ENCODE assay signal across 10 cellular contexts in genomic region chr3:140216249-140216648, GRCh38.
A peak's percentile ranks its signal among the peaks of the same experiment; 100 is the strongest.
DNase-seq lines count a peak whose midpoint lies in the region; ATAC-seq, FAIRE-seq and TF ChIP-seq lines count a peak whose summit lies in the region.
"Had no signal": no experiment of that assay in that cellular context is flagged by ENCODE, and none has a peak within 500 bp of the region (broad histone marks: within the 10 kb centered on the region; RNA-seq: fewer than 3 reads in every experiment).

No MANE protein-coding gene starts in this region.

- H3K4me1 Mint-ChIP-seq in astrocyte (ENCODE audit: low read depth, unreplicated experiment) (no peaks in the 10 kb centered on the region), progenitor cell of endocrine pancreas (ENCODE audit: low read depth) (no peaks in the 10 kb centered on the region)

- FAIRE-seq in astrocyte (lab: Jason Lieb, UNC), result no peak

- no peak overlapping the region for H3K4me3 Mint-ChIP-seq in astrocyte (ENCODE audit: unreplicated experiment)
- no peak overlapping the region for H3K4me3 Mint-ChIP-seq in progenitor cell of endocrine pancreas (ENCODE audit: low read depth)
- H3K4me3 Mint-ChIP-seq: CD8-positive, alpha-beta T cell had no signal

- H3K9me3 Mint-ChIP-seq in astrocyte (ENCODE audit: unreplicated experiment) (no peaks in the 10 kb centered on the region), progenitor cell of endocrine pancreas (ENCODE audit: low read depth) (no peaks in the 10 kb centered on the region)
- H3K9me3 Mint-ChIP-seq: CD8-positive, alpha-beta T cell had no signal

- peak; percentile 24 for TF ChIP-seq CTCF in astrocyte (IDR thresholded peaks at IDR 0.05; ENCODE audit: insufficient read depth, low read depth, low read length)
- peak; percentile 32 for TF ChIP-seq CTCF in progenitor cell of endocrine pancreas (IDR thresholded peaks at IDR 0.05; ENCODE audit: unreplicated experiment)

- H3K4me2 ChIP-seq in astrocyte (ENCODE audit: low read length), result no peak overlapping the region

- DNase-seq in NOMO-1 (lab: John Stamatoyannopoulos, UW; ENCODE audit: unreplicated experiment in 2 of 2) (peak; percentile 4 to 31), NOMO-1 treated with dmso at 0.1 percent for 144 hours (lab: John Stamatoyannopoulos, UW; ENCODE audit: unreplicated experiment) (no peak), astrocyte (ENCODE audit: low read depth) (no peak), progenitor cell of endocrine pancreas (ENCODE audit: low spot score, unreplicated experiment) (no peak), NCI-H345 treated with DMSO at 0.1 percent for 48 hours (lab: John Stamatoyannopoulos, UW; ENCODE audit: unreplicated experiment) (no peak)
- no peak for DNase-seq in stimulated activated CD8-positive, alpha-beta memory T cell treated with anti-CD3 and anti-CD28 coated beads, Interleukin-4, amount 100 ng/mL, for 48 hours
- DNase-seq: CD8-positive, alpha-beta T cell; hippocampal formation had no signal

- H4K20me1 ChIP-seq in astrocyte (ENCODE audit: insufficient read depth, low read length), result no peaks in the 10 kb centered on the region

- H3K4me3 ChIP-seq in astrocyte (ENCODE audit: insufficient read depth, low read depth, low read length), result no peak overlapping the region

- no peak overlapping the region for H3K9ac ChIP-seq in astrocyte (ENCODE audit: low read length)

- H3K36me3 Mint-ChIP-seq in astrocyte (ENCODE audit: low read depth, unreplicated experiment) (peaks cover 2% of the 10 kb centered on the region), progenitor cell of endocrine pancreas (ENCODE audit: insufficient read depth) (no peaks in the 10 kb centered on the region)
- H3K36me3 Mint-ChIP-seq: CD8-positive, alpha-beta T cell had no signal

- no peaks in the 10 kb centered on the region for H3K36me3 ChIP-seq in astrocyte (ENCODE audit: insufficient read depth, low read length)

- H3K79me2 ChIP-seq in astrocyte (ENCODE audit: insufficient read depth, low read length), result no peaks in the 10 kb centered on the region

- no peak overlapping the region for H3K27ac ChIP-seq in astrocyte (ENCODE audit: low read depth, low read length)

- H3K27me3 ChIP-seq in astrocyte (ENCODE audit: insufficient read depth, low read length), result no peaks in the 10 kb centered on the region

- peaks cover 2% of the 10 kb centered on the region for H3K27me3 Mint-ChIP-seq in astrocyte (ENCODE audit: low read depth, unreplicated experiment)
- H3K27me3 Mint-ChIP-seq in progenitor cell of endocrine pancreas, result no peaks in the 10 kb centered on the region

- H3K27ac Mint-ChIP-seq in astrocyte (ENCODE audit: unreplicated experiment), result no peak overlapping the region
- H3K27ac Mint-ChIP-seq in progenitor cell of endocrine pancreas, result no peak overlapping the region
- H3K27ac Mint-ChIP-seq: CD8-positive, alpha-beta T cell had no signal

- H3K4me1 ChIP-seq in astrocyte (ENCODE audit: insufficient read depth, low read length), result no peaks in the 10 kb centered on the region

- H3K9me3 ChIP-seq in astrocyte (ENCODE audit: insufficient read depth, low read depth, low read length), result no peaks in the 10 kb centered on the region

- ATAC-seq in HG03175 (IDR thresholded peaks at IDR 0.05; ENCODE audit: unreplicated experiment) (peak; percentile 62), GM21529 (IDR thresholded peaks at IDR 0.05; ENCODE audit: unreplicated experiment) (no peak)
- ATAC-seq: CD8-positive, alpha-beta T cell had no signal

- no peak overlapping the region for H2AFZ ChIP-seq in astrocyte (ENCODE audit: low read depth, low read length)

Comparison
In these comparisons a context has a peak if more than half of its experiments do, and no peak if none do; other contexts are left out.
1. DNase-seq: peak in NOMO-1 (2 of 2); none in NOMO-1 treated with dmso at 0.1 percent for 144 hours (single experiment), astrocyte (single experiment), progenitor cell of endocrine pancreas (single experiment), NCI-H345 treated with DMSO at 0.1 percent for 48 hours (single experiment) and stimulated activated CD8-positive, alpha-beta memory T cell treated with anti-CD3 and anti-CD28 coated beads, Interleukin-4, amount 100 ng/mL, for 48 hours (single experiment).